ENCODE assay signal across 8 cellular contexts in the genomic region with DNA sequence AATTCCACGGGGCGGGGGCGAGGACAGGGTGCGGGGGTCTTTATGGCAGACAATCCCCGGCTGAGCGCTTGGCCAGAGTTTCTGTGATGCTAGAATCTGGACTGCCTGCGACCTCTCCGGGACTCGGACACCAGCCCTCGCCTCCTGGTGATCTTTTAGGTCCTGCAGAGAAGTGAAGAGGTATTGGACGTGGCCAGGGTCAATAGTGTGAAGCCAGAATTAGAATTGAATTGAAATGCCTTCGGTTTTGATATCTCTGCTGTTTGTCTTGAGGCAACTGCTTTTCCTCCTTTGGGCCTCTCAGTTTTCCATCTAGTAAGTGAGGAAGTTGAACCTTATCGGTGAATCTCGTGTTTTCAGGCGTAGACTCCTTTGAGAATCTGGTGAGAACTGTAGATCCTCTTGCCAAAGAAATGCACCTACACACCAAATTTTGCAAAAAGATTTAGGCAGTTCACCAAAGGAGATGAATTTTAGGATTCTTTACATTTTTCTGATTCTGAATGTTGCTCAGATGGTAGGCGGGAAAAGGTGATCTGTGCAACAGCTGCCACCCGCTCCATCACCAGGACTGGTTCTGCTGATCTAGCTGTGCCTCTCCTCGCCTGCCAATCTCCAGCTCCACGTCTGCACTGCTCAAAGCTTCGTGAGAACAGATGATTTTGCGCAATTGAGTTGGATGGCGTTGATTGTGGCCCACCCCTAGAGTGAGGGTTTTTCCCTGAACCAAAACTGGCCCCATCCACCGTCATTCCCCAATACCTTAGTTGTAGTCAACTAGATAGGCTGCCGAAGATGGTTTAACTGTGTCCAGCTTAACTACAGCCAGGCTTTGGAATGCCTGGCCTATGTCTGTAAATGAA. TPM values are rescaled to one million over a fixed set of nuclear protein-coding genes. Genes with fewer than 3 reads are reported as not detected.
DNase-seq lines count a peak whose midpoint lies in the region; ATAC-seq and TF ChIP-seq lines count a peak whose summit lies in the region.

No MANE protein-coding gene starts in this region.

- H3K36me3 ChIP-seq in heart right ventricle: peaks cover 0 to 9% (median under 1%) of the 10 kb centered on the region in 9 donors
- peaks cover 0 to under 1% of the 10 kb centered on the region in 2 donors for H3K36me3 ChIP-seq in stomach smooth muscle (ENCODE audit: control insufficient read depth in 2 of 2, insufficient read depth in 2 of 2, low read length in 2 of 2)

- H3K4me1 ChIP-seq in heart right ventricle: peaks cover 0 to 61% (median 47%) of the 10 kb centered on the region in 9 donors
- peaks cover 29% of the 10 kb centered on the region for H3K4me1 ChIP-seq in stomach smooth muscle (ENCODE audit: control insufficient read depth, insufficient read depth, low read length)

- peak in 1 of 8 donors; percentile 1 for ATAC-seq in heart right ventricle
- ATAC-seq in Right ventricle myocardium superior (ENCODE audit: poor library complexity): no peak
- no peak for ATAC-seq in HG02642 (IDR thresholded peaks at IDR 0.05; ENCODE audit: poor library complexity, unreplicated experiment)
- no peak for ATAC-seq in GM18858 (IDR thresholded peaks at IDR 0.05; ENCODE audit: unreplicated experiment)

- in situ Hi-C loops in astrocyte of the spinal cord (cut with HindIII; ENCODE audit: low sequenced_read_pairs): no loop called here

- TF ChIP-seq CTCF in heart right ventricle (IDR thresholded peaks at IDR 0.05) (no peak), NB4 (IDR thresholded peaks at IDR 0.05; ENCODE audit: low read depth, low read length) (no peak), astrocyte of the spinal cord (IDR thresholded peaks at IDR 0.05; ENCODE audit: low read depth, low read length) (no peak)

- no peaks in the 10 kb centered on the region for H3K27me3 ChIP-seq in heart right ventricle
- no peaks in the 10 kb centered on the region for H3K27me3 ChIP-seq in layer of hippocampus (ENCODE audit: control insufficient read depth, insufficient read depth, low read length)
- no peaks in the 10 kb centered on the region for H3K27me3 ChIP-seq in stomach smooth muscle (ENCODE audit: control insufficient read depth in 1 of 2, insufficient read depth in 2 of 2, low read length in 2 of 2)

- H3K4me3 ChIP-seq in heart right ventricle (peak overlapping the region; percentile 36 to 99 (median 88)), NB4 (ENCODE audit: low read depth, low read length) (peak overlapping the region; percentile 83), astrocyte of the spinal cord (ENCODE audit: low read depth, low read length) (peak overlapping the region; percentile 92), stomach smooth muscle (ENCODE audit: low read length in 2 of 2) (peak overlapping the region; percentile 84 to 93)

- DNase-seq in heart right ventricle: no peak
- no peak for DNase-seq in Right ventricle myocardium superior
- DNase-seq in NB4 (ENCODE audit: low read depth): peak; percentile 26
- DNase-seq in astrocyte of the spinal cord (ENCODE audit: low read depth, low spot score): peak; percentile 27

- TF ChIP-seq POLR2A in NB4 (IDR thresholded peaks at IDR 0.05; ENCODE audit: extremely low read depth, insufficient read length): no peak

- no peaks in the 10 kb centered on the region for H3K9me3 ChIP-seq in heart right ventricle
- no peaks in the 10 kb centered on the region for H3K9me3 ChIP-seq in stomach smooth muscle (ENCODE audit: control insufficient read depth in 2 of 2, low read length in 2 of 2)

- H3K9ac ChIP-seq in stomach smooth muscle (ENCODE audit: low read length in 2 of 2): peak overlapping the region; percentile 83 to 89

- WGBS in heart right ventricle, 2 donors: 8 to 11% methylated on average over 24 of the region's 24 CpGs

- H3K27ac ChIP-seq in heart right ventricle: peak overlapping the region; percentile 87 to 99 (median 94)
- H3K27ac ChIP-seq in layer of hippocampus (ENCODE audit: low read depth, low read length): peak overlapping the region; percentile 88
- H3K27ac ChIP-seq in stomach smooth muscle (ENCODE audit: low read length): peak overlapping the region; percentile 96

- intact Hi-C loops in heart right ventricle (cut with DNase I) (loop anchor here in 9 of 10 donors (5.0 to 10.0 kb wide), 9 partner anchors 173 to 526 kb away; partner anchors contain the start of gene TTPAL (in 1 of the 9)), Right ventricle myocardium superior (cut with DNase I) (loop anchor here (10.0 kb wide), 2 partner anchors 403 to 673 kb away; partner anchors contain the start of gene YWHAB)

RNA-seq across cellular contexts. Expression of gene OSER1, which starts 0.8 kb away (rescaled TPM):
- total RNA-seq in heart right ventricle: 10 to 100 TPM; 22.6 to 37.3 (median 31.3) TPM
- polyA plus RNA-seq in heart right ventricle: 10 to 100 TPM; 16.4 to 26.9 TPM
- total RNA-seq in Right ventricle myocardium superior: 32.8 TPM

RNA-seq across cellular contexts. Expression of gene JPH2, which starts 24.4 kb away (rescaled TPM):
- 100 to 1,000 TPM in 9 of 10 donors, 10 to 100 TPM in 1; 97.2 to 215 (median 152) TPM for total RNA-seq in heart right ventricle
- 10 to 100 TPM; 61.9 to 94.7 TPM for polyA plus RNA-seq in heart right ventricle
- 181 TPM for total RNA-seq in Right ventricle myocardium superior

RNA-seq across cellular contexts. Expression of gene GDAP1L1, which starts 35.7 kb away (rescaled TPM):
- total RNA-seq in heart right ventricle: under 1 TPM in 8 of 10 donors, not detected in 2; 0.09 to 0.71 (median 0.31) TPM
- polyA plus RNA-seq in heart right ventricle: under 1 TPM; 0.35 to 0.66 TPM
- total RNA-seq in Right ventricle myocardium superior: not detected

Comparison
In these comparisons a context has a peak if more than half of its experiments do, and no peak if none do; other contexts are left out.
1. DNase-seq: peak in NB4 (single experiment) and astrocyte of the spinal cord (single experiment); none in heart right ventricle (0 of 2) and Right ventricle myocardium superior (single experiment).
2. Peak in every context shown above with its lines, with median percentiles within 50 percentile points of each other: H3K27ac ChIP-seq and H3K4me3 ChIP-seq.